Comparison of ENCODE assay signal across 16 cellular contexts in genomic region chr9:38309324-38310195, GRCh38.
DNase-seq lines count a peak whose midpoint lies in the region; ATAC-seq lines count a peak whose summit lies in the region.
"Had no signal": no experiment of that assay in that cellular context is flagged by ENCODE, and none has a peak within 500 bp of the region (broad histone marks: within the 10 kb centered on the region; RNA-seq: fewer than 3 reads in every experiment).

No MANE protein-coding gene starts in this region.

- H3K27me3 ChIP-seq in trophoblast cell (ENCODE audit: insufficient read depth, low read length) = no peaks in the 10 kb centered on the region
- H3K27me3 ChIP-seq: ovary, tibial artery had no signal

- no peak overlapping the region for H3K18ac ChIP-seq in trophoblast cell (ENCODE audit: low read length)

- no peak overlapping the region for H2BK12ac ChIP-seq in trophoblast cell (ENCODE audit: low read length)

- peak overlapping the region; percentile 15 for H3K4me2 ChIP-seq in trophoblast cell (ENCODE audit: low read length)

- H4K12ac ChIP-seq in trophoblast cell (ENCODE audit: low read depth, low read length) = no peak overlapping the region

- no peak overlapping the region for H4K8ac ChIP-seq in trophoblast cell (ENCODE audit: low read depth, low read length)

- DNase-seq in NCI-H2107 treated with DMSO at 0.1 percent for 48 hours (lab: John Stamatoyannopoulos, UW; ENCODE audit: unreplicated experiment) (peak; percentile 28), NCI-H2107 (lab: John Stamatoyannopoulos, UW) (no peak), NCI-H1694 (lab: John Stamatoyannopoulos, UW) (peak; percentile 56), ecto neural progenitor cell (ENCODE audit: low spot score) (peak; percentile 45), trophoblast cell (no peak), dermis blood vessel endothelial cell (no peak)
- no peak for DNase-seq in activated CD4-positive, CD25-positive, alpha-beta regulatory T cell treated with anti-CD3 and anti-CD28 coated beads, Interleukin-2, amount 50 U/mL, for 72 hours
- DNase-seq: activated CD4-positive, alpha-beta T cell treated with anti-CD3 and anti-CD28 coated beads, Interleukin-2, amount 10 ng/mL, durations not matched to agents 24 days and 14 days; NCI-H187 treated with DMSO at 0.1 percent for 48 hours; PC-3; stimulated activated CD4-positive, alpha-beta T cell treated with anti-CD3 and anti-CD28 coated beads, Interleukin-15, amount 100 ng/mL, for 24 hours; T-helper 17 cell; tibial artery had no signal

- H3K79me1 ChIP-seq in trophoblast cell (ENCODE audit: low read length) = no peaks in the 10 kb centered on the region

- no peak overlapping the region for H4K91ac ChIP-seq in trophoblast cell (ENCODE audit: low read depth, low read length)

- H3K27ac ChIP-seq in trophoblast cell (ENCODE audit: low read depth, low read length) = no peak overlapping the region
- H3K27ac ChIP-seq: ovary had no signal

- ATAC-seq in GM21447 (IDR thresholded peaks at IDR 0.05; ENCODE audit: unreplicated experiment) = no peak
- ATAC-seq: activated T-helper 17 cell treated with anti-CD3 and anti-CD28 coated beads, Interleukin-2, amount 50 U/mL, for 72 hours; PC-3; T-helper 17 cell had no signal

- no peak overlapping the region for H2AK5ac ChIP-seq in trophoblast cell (ENCODE audit: low read length)

- no peak overlapping the region for H3K4me3 ChIP-seq in trophoblast cell (ENCODE audit: low read depth, low read length)
- H3K4me3 ChIP-seq: ovary, tibial artery had no signal

- H3K14ac ChIP-seq in trophoblast cell (ENCODE audit: low read length) = no peak overlapping the region

- no peaks in the 10 kb centered on the region for H3K79me2 ChIP-seq in trophoblast cell (ENCODE audit: control insufficient read depth, insufficient read depth, low read length, poor library complexity)

- no peaks in the 10 kb centered on the region for H3K36me3 ChIP-seq in trophoblast cell (ENCODE audit: control insufficient read depth in 1 of 2, insufficient read depth in 2 of 2, low read length in 2 of 2)
- H3K36me3 ChIP-seq: ovary, tibial artery had no signal

- no CpG with 5 or more reads among the region's 11 CpGs for WGBS in trophoblast cell (ENCODE audit: extremely low coverage, insufficient coverage, insufficient read length)

- H2BK5ac ChIP-seq in trophoblast cell (ENCODE audit: low read depth, low read length, poor library complexity) = no peak overlapping the region

- no peak overlapping the region for H3K9ac ChIP-seq in trophoblast cell (ENCODE audit: low read length)

- H3K23ac ChIP-seq in trophoblast cell (ENCODE audit: low read length) = no peak overlapping the region

- H3K4ac ChIP-seq in trophoblast cell (ENCODE audit: low read depth, low read length) = no peak overlapping the region

- peaks cover 2% of the 10 kb centered on the region for H3K9me3 ChIP-seq in trophoblast cell (ENCODE audit: insufficient read depth, low read depth, low read length)
- H3K9me3 ChIP-seq: ovary, tibial artery had no signal

- peaks cover 5 to 7% of the 10 kb centered on the region in 2 experiments for H3K4me1 ChIP-seq in trophoblast cell (ENCODE audit: control insufficient read depth in 1 of 2, insufficient read depth in 2 of 2, low read length in 2 of 2)

- no peak overlapping the region for H2BK120ac ChIP-seq in trophoblast cell (ENCODE audit: insufficient read depth, low read length, poor library complexity)

- H2AFZ ChIP-seq in trophoblast cell (ENCODE audit: insufficient read depth, low read length, poor library complexity) = no peak overlapping the region

Comparison
In these comparisons a context has a peak if more than half of its experiments do, and no peak if none do; other contexts are left out.
1. DNase-seq: peak in NCI-H2107 treated with DMSO at 0.1 percent for 48 hours (single experiment), NCI-H1694 (single experiment) and ecto neural progenitor cell (single experiment); none in NCI-H2107 (single experiment), trophoblast cell (0 of 2), activated CD4-positive, CD25-positive, alpha-beta regulatory T cell treated with anti-CD3 and anti-CD28 coated beads, Interleukin-2, amount 50 U/mL, for 72 hours (single experiment) and dermis blood vessel endothelial cell (single experiment).